ENCODE assay signal across 12 cellular contexts in genomic region chr2:65397122-65397521, GRCh38. TPM values are rescaled to one million over a fixed set of nuclear protein-coding genes. Genes with fewer than 3 reads are reported as not detected.
DNase-seq lines count a peak whose midpoint lies in the region; ATAC-seq, FAIRE-seq and TF ChIP-seq lines count a peak whose summit lies in the region.
"Had no signal": no experiment of that assay in that cellular context is flagged by ENCODE, and none has a peak within 500 bp of the region (broad histone marks: within the 10 kb centered on the region; RNA-seq: fewer than 3 reads in every experiment).

No MANE protein-coding gene starts in this region.

- H3K27ac ChIP-seq in astrocyte (ENCODE audit: low read depth, low read length) (peak overlapping the region; percentile 18), osteoblast (ENCODE audit: low read depth, low read length) (peak overlapping the region; percentile 63), spleen (no peak overlapping the region)
- H3K27ac ChIP-seq: SK-N-MC had no signal

- H2AFZ ChIP-seq in astrocyte (ENCODE audit: low read depth, low read length) (no peak overlapping the region), osteoblast (ENCODE audit: low read length) (no peak overlapping the region)

- ATAC-seq in HG02759 (IDR thresholded peaks at IDR 0.05; ENCODE audit: unreplicated experiment) = peak; percentile 43
- no peak for ATAC-seq in T-helper 17 cell

- H3K4me1 Mint-ChIP-seq in astrocyte (ENCODE audit: low read depth, unreplicated experiment) (peaks cover 28% of the 10 kb centered on the region), T-helper 17 cell (peaks cover 7% of the 10 kb centered on the region)

- peak overlapping the region; percentile 47 for H3K4me3 Mint-ChIP-seq in astrocyte (ENCODE audit: unreplicated experiment)
- H3K4me3 Mint-ChIP-seq in T-helper 17 cell = no peak overlapping the region

- H3K27me3 Mint-ChIP-seq in astrocyte (ENCODE audit: low read depth, unreplicated experiment) (no peaks in the 10 kb centered on the region), T-helper 17 cell (peaks cover 5% of the 10 kb centered on the region)

- peak overlapping the region; percentile 57 for H3K4me2 ChIP-seq in astrocyte (ENCODE audit: low read length)
- peak overlapping the region; percentile 57 for H3K4me2 ChIP-seq in osteoblast (ENCODE audit: insufficient read depth, low read length)

- H3K79me2 ChIP-seq in astrocyte (ENCODE audit: insufficient read depth, low read length) (peaks cover 97% of the 10 kb centered on the region), osteoblast (ENCODE audit: insufficient read depth, low read length) (peaks cover 90% of the 10 kb centered on the region)

- no peak for FAIRE-seq in astrocyte (lab: Jason Lieb, UNC)

- no peaks in the 10 kb centered on the region for H3K9me3 ChIP-seq in astrocyte (ENCODE audit: insufficient read depth, low read depth, low read length)
- H3K9me3 ChIP-seq in osteoblast (ENCODE audit: low read depth, low read length) = no peaks in the 10 kb centered on the region
- H3K9me3 ChIP-seq in spleen = no peaks in the 10 kb centered on the region
- H3K9me3 ChIP-seq in T-helper 17 cell (ENCODE audit: control insufficient read depth, low read length, poor library complexity, severe bottlenecking) = no peaks in the 10 kb centered on the region

- peaks cover 2% of the 10 kb centered on the region for H3K36me3 Mint-ChIP-seq in astrocyte (ENCODE audit: low read depth, unreplicated experiment)
- peaks cover 2% of the 10 kb centered on the region for H3K36me3 Mint-ChIP-seq in T-helper 17 cell (ENCODE audit: low read depth)

- WGBS in spleen, 5 donors = 35 to 76% (median 71%) methylated on average over 2 of the region's 2 CpGs

- H3K27ac Mint-ChIP-seq in astrocyte (ENCODE audit: unreplicated experiment) (peak overlapping the region; percentile 42), T-helper 17 cell (no peak overlapping the region)

- no peak for TF ChIP-seq CTCF in astrocyte (IDR thresholded peaks at IDR 0.05; ENCODE audit: insufficient read depth, low read depth, low read length)
- TF ChIP-seq CTCF in osteoblast (IDR thresholded peaks at IDR 0.05; ENCODE audit: extremely low read depth, low read depth, low read length) = no peak
- no peak for TF ChIP-seq CTCF in spleen (IDR thresholded peaks at IDR 0.05 in 8 of 11, conservative IDR thresholded peaks at IDR 0.05 in 3 of 11)

- H3K4me1 ChIP-seq in astrocyte (ENCODE audit: insufficient read depth, low read length) (peaks cover 20% of the 10 kb centered on the region), osteoblast (ENCODE audit: insufficient read depth, low read length) (peaks cover 30% of the 10 kb centered on the region), spleen (peaks cover 0 to 47% (median 7%) of the 10 kb centered on the region in 6 donors)

- peaks cover 91% of the 10 kb centered on the region for H4K20me1 ChIP-seq in astrocyte (ENCODE audit: insufficient read depth, low read length)
- H4K20me1 ChIP-seq in osteoblast (ENCODE audit: insufficient read depth, low read length) = peaks cover 34% of the 10 kb centered on the region

- TF ChIP-seq POLR2A in spleen (IDR thresholded peaks at IDR 0.05) = no peak

- H3K27me3 ChIP-seq in astrocyte (ENCODE audit: insufficient read depth, low read length) (no peaks in the 10 kb centered on the region), osteoblast (ENCODE audit: insufficient read depth, low read length) (no peaks in the 10 kb centered on the region), spleen (replicated peaks in 1 of 7) (no peaks in the 10 kb centered on the region)

- peak; percentile 20 for DNase-seq in GM03348 (ENCODE audit: low spot score)
- peak; percentile 66 for DNase-seq in astrocyte (ENCODE audit: low read depth)
- peak; percentile 81 for DNase-seq in osteoblast (ENCODE audit: insufficient read length, low spot score, missing footprints)
- DNase-seq in NCI-H1105 treated with DMSO at 0.1 percent for 48 hours (lab: John Stamatoyannopoulos, UW) = no peak
- DNase-seq in spleen = no peak
- DNase-seq in T-helper 17 cell = no peak
- no peak for DNase-seq in GDM1 (lab: John Stamatoyannopoulos, UW)
- DNase-seq: hypothalamus, KG1 had no signal

- H3K9me3 Mint-ChIP-seq in astrocyte (ENCODE audit: unreplicated experiment) = no peaks in the 10 kb centered on the region

- intact Hi-C loops in spleen (cut with DNase I; ENCODE audit: low total_unique reads) = no loop called here

- H3K9ac ChIP-seq in astrocyte (ENCODE audit: low read length) = peak overlapping the region; percentile 16

- H3K36me3 ChIP-seq in astrocyte (ENCODE audit: insufficient read depth, low read length) (no peaks in the 10 kb centered on the region), osteoblast (ENCODE audit: insufficient read depth, low read length) (no peaks in the 10 kb centered on the region), spleen (no peaks in the 10 kb centered on the region)

- H3K4me3 ChIP-seq in astrocyte (ENCODE audit: insufficient read depth, low read depth, low read length) (no peak overlapping the region), osteoblast (ENCODE audit: insufficient read depth, low read length) (no peak overlapping the region), spleen (no peak overlapping the region)
- H3K4me3 ChIP-seq: SK-N-MC, skin epidermis had no signal

RNA-seq across cellular contexts. Expression of gene SPRED2, which starts 35.3 kb away (rescaled TPM):
- total RNA-seq in astrocyte (47.3 and 55.2 TPM in 2 replicates), osteoblast (15.3 and 17.4 TPM in 2 replicates), spleen (10 to 100 TPM; 12.6 to 26.4 (median 14.9) TPM), T-helper 17 cell (1 to 10 TPM; 1.6 to 4.8 TPM)
- 1 to 10 TPM; 3.5 to 5.5 (median 4.6) TPM for polyA plus RNA-seq in spleen

Comparison
In these comparisons a context has a peak if more than half of its experiments do, and no peak if none do; other contexts are left out.
1. DNase-seq: peak in GM03348 (single experiment), astrocyte (single experiment) and osteoblast (single experiment); none in NCI-H1105 treated with DMSO at 0.1 percent for 48 hours (single experiment), spleen (single experiment), T-helper 17 cell (0 of 3) and GDM1 (single experiment).
2. H3K27ac ChIP-seq: peak in astrocyte (single experiment) and osteoblast (single experiment); none in spleen (0 of 8).